6 cellular contexts compared by ENCODE assay signal in genomic region chr2:17533546-17533945, GRCh38. TPM values are rescaled to one million over a fixed set of nuclear protein-coding genes. Genes with fewer than 3 reads are reported as not detected.
"Had no signal": no experiment of that assay in that cellular context is flagged by ENCODE, and none has a peak within 500 bp of the region (broad histone marks: within the 10 kb centered on the region; RNA-seq: fewer than 3 reads in every experiment).

No MANE protein-coding gene starts in this region.

- H3K27ac ChIP-seq: HL-60 had no signal

- DNase-seq: IMR-90, KBM-7, KG1 had no signal

- H3K4me3 ChIP-seq: K562 had no signal

RNA-seq across cellular contexts. Expression of gene VSNL1, which starts 7.0 kb away (rescaled TPM):
- polyA plus RNA-seq: IgD-negative memory B cell had no signal

RNA-seq across cellular contexts. Expression of gene RAD51AP2, which starts 15.3 kb away (rescaled TPM):
- polyA plus RNA-seq: IgD-negative memory B cell, IMR-90 had no signal
